ENCODE assay signal across 1 cellular context in the genomic region with DNA sequence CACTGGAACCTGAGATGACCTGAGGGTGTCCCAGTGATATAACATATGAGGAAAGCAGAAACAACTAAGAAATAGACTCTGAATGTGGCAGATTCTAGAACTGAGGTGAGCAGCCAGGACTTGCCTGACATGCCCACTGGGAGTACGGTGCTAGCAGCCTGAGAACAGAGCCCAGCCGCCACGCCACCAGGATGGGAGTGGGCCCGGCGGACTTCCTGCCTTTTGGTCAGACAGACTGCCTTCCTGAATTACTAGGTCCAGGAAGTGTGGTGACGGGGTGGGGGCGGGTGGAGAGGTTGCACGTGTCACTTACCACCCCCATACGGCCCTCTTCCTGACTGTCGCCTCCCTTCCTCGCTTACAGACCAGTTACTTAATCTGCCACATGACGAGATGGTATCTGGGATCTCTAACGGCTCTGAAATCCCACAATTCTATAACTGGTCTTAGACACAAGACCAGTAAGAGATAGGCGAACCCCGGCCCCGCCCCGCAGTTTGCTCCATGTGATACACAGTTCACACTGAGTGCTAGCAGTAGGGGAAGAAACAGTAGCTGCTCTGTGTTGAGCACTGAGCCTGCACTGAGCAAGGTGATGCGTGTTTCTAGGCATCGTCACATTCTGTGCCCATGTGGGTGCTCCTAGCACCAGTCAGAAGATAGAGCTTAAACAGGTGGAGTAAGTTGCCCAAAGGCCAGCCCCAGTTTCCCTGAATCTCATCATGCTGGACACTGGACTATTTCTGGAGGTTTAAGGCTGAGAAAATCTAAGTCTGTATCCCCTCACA.
TF ChIP-seq lines count a peak whose summit lies in the region.

No MANE protein-coding gene starts in this region.

TF ChIP-seq in K562, 482 proteins besides CTCF, POLR2A, EP300 and RAD21 (continued from another document and continues in another):
- TF ChIP-seq, protein P1, sequence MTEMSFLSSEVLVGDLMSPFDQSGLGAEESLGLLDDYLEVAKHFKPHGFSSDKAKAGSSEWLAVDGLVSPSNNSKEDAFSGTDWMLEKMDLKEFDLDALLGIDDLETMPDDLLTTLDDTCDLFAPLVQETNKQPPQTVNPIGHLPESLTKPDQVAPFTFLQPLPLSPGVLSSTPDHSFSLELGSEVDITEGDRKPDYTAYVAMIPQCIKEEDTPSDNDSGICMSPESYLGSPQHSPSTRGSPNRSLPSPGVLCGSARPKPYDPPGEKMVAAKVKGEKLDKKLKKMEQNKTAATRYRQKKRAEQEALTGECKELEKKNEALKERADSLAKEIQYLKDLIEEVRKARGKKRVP (CRISPR knock-in tag; IDR thresholded peaks at IDR 0.05) = peak; percentile 58; the same call in 1 of the 2 replicates
- TF ChIP-seq, protein P2, sequence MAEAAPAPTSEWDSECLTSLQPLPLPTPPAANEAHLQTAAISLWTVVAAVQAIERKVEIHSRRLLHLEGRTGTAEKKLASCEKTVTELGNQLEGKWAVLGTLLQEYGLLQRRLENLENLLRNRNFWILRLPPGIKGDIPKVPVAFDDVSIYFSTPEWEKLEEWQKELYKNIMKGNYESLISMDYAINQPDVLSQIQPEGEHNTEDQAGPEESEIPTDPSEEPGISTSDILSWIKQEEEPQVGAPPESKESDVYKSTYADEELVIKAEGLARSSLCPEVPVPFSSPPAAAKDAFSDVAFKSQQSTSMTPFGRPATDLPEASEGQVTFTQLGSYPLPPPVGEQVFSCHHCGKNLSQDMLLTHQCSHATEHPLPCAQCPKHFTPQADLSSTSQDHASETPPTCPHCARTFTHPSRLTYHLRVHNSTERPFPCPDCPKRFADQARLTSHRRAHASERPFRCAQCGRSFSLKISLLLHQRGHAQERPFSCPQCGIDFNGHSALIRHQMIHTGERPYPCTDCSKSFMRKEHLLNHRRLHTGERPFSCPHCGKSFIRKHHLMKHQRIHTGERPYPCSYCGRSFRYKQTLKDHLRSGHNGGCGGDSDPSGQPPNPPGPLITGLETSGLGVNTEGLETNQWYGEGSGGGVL (CRISPR knock-in tag; IDR thresholded peaks at IDR 0.05) = no peak
- TF ChIP-seq ZNF133 (CRISPR knock-in tag; IDR thresholded peaks at IDR 0.05) (peak; percentile 64; the same call in 1 of the 2 replicates), GTF2E2 (tag; IDR thresholded peaks at IDR 0.05) (peak; percentile 96), ZNF224 (CRISPR knock-in tag; IDR thresholded peaks at IDR 0.05) (no peak), ZNF217 (CRISPR knock-in tag; IDR thresholded peaks at IDR 0.05) (no peak), ZNF436 (CRISPR knock-in tag; IDR thresholded peaks at IDR 0.05) (no peak), TRIM28 (IDR thresholded peaks at IDR 0.05) (peak; percentile 70), HNRNPL (IDR thresholded peaks at IDR 0.05; ENCODE audit: low read depth, low read length) (no peak), CHCHD3 (CRISPR knock-in tag; IDR thresholded peaks at IDR 0.05) (no peak), CREB1 (IDR thresholded peaks at IDR 0.05) (peak; percentile 75), CREB1 (CRISPR knock-in tag; IDR thresholded peaks at IDR 0.05) (no peak; the same call in none of the 2 replicates), MXI1 (IDR thresholded peaks at IDR 0.05; ENCODE audit: low read depth, low read length) (peak; percentile 56; the same call in 1 of the 2 replicates), TAF7 (tag; IDR thresholded peaks at IDR 0.05) (0 out of 2 replicates have a peak, but pooled peaks have one; percentile 43), PYGO2 (tag; IDR thresholded peaks at IDR 0.05) (no peak), LCOR (CRISPR knock-in tag; IDR thresholded peaks at IDR 0.05) (peak; percentile 75; the same call in 1 of the 2 replicates), ZNF143 (CRISPR knock-in tag; IDR thresholded peaks at IDR 0.05) (no peak), OTX1 (CRISPR knock-in tag; IDR thresholded peaks at IDR 0.05) (0 out of 2 replicates have a peak, but pooled peaks have one; percentile 9), HLTF (IDR thresholded peaks at IDR 0.05) (no peak), RBFOX2 (IDR thresholded peaks at IDR 0.05; ENCODE audit: low read depth, low read length) (peak; percentile 87), TFAM (CRISPR knock-in tag; conservative IDR thresholded peaks at IDR 0.05) (no peak), ZNF507 (tag; conservative IDR thresholded peaks at IDR 0.05) (no peak), GABPB2 (CRISPR knock-in tag; conservative IDR thresholded peaks at IDR 0.05) (no peak), TCF7 (IDR thresholded peaks at IDR 0.05; ENCODE audit: borderline replicate concordance) (no peak; the same call in 1 of the 2 replicates), MYNN (IDR thresholded peaks at IDR 0.05) (peak; percentile 71), MYNN (CRISPR knock-in tag; IDR thresholded peaks at IDR 0.05) (no peak), ZNF584 (CRISPR knock-in tag; IDR thresholded peaks at IDR 0.05; ENCODE audit: low read depth) (peak; percentile 79), ZNF785 (CRISPR knock-in tag; IDR thresholded peaks at IDR 0.05) (no peak), NFIC (IDR thresholded peaks at IDR 0.05) (peak; percentile 29), IRF2 (CRISPR knock-in tag; IDR thresholded peaks at IDR 0.05) (no peak), RCOR1 (IDR thresholded peaks at IDR 0.05; ENCODE audit: borderline replicate concordance in 1 of 2, low read depth in 2 of 2, low read length in 2 of 2) (peak in 1 of 2 experiments; percentile 92; a peak in 3 of 4 replicates), GATAD2B (IDR thresholded peaks at IDR 0.05; ENCODE audit: borderline replicate concordance) (peak; percentile 82; the same call in 1 of the 2 replicates), PHB2 (IDR thresholded peaks at IDR 0.05; ENCODE audit: low read depth) (no peak; the same call in 1 of the 2 replicates), KLF16 (IDR thresholded peaks at IDR 0.05) (peak; percentile 85), WHSC1 (IDR thresholded peaks at IDR 0.05; ENCODE audit: low read length) (no peak), GABPB1 (CRISPR knock-in tag; IDR thresholded peaks at IDR 0.05) (peak; percentile 73), EHMT2 (IDR thresholded peaks at IDR 0.05) (no peak), NFIX (CRISPR knock-in tag; IDR thresholded peaks at IDR 0.05; ENCODE audit: low read depth) (no peak)
- TF ChIP-seq, protein P3, sequence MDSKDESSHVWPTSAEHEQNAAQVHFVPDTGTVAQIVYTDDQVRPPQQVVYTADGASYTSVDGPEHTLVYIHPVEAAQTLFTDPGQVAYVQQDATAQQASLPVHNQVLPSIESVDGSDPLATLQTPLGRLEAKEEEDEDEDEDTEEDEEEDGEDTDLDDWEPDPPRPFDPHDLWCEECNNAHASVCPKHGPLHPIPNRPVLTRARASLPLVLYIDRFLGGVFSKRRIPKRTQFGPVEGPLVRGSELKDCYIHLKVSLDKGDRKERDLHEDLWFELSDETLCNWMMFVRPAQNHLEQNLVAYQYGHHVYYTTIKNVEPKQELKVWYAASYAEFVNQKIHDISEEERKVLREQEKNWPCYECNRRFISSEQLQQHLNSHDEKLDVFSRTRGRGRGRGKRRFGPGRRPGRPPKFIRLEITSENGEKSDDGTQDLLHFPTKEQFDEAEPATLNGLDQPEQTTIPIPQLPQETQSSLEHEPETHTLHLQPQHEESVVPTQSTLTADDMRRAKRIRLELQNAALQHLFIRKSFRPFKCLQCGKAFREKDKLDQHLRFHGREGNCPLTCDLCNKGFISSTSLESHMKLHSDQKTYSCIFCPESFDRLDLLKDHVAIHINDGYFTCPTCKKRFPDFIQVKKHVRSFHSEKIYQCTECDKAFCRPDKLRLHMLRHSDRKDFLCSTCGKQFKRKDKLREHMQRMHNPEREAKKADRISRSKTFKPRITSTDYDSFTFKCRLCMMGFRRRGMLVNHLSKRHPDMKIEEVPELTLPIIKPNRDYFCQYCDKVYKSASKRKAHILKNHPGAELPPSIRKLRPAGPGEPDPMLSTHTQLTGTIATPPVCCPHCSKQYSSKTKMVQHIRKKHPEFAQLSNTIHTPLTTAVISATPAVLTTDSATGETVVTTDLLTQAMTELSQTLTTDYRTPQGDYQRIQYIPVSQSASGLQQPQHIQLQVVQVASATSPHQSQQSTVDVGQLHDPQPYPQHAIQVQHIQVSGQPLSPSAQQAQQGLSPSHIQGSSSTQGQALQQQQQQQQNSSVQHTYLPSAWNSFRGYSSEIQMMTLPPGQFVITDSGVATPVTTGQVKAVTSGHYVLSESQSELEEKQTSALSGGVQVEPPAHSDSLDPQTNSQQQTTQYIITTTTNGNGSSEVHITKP (IDR thresholded peaks at IDR 0.05; ENCODE audit: partially characterized antibody) = peak; percentile 65
- TF ChIP-seq, protein P4, sequence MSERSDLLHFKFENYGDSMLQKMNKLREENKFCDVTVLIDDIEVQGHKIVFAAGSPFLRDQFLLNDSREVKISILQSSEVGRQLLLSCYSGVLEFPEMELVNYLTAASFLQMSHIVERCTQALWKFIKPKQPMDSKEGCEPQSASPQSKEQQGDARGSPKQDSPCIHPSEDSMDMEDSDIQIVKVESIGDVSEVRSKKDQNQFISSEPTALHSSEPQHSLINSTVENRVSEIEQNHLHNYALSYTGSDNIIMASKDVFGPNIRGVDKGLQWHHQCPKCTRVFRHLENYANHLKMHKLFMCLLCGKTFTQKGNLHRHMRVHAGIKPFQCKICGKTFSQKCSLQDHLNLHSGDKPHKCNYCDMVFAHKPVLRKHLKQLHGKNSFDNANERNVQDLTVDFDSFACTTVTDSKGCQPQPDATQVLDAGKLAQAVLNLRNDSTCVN (CRISPR knock-in tag; IDR thresholded peaks at IDR 0.05) = no peak
- TF ChIP-seq, protein P5, sequence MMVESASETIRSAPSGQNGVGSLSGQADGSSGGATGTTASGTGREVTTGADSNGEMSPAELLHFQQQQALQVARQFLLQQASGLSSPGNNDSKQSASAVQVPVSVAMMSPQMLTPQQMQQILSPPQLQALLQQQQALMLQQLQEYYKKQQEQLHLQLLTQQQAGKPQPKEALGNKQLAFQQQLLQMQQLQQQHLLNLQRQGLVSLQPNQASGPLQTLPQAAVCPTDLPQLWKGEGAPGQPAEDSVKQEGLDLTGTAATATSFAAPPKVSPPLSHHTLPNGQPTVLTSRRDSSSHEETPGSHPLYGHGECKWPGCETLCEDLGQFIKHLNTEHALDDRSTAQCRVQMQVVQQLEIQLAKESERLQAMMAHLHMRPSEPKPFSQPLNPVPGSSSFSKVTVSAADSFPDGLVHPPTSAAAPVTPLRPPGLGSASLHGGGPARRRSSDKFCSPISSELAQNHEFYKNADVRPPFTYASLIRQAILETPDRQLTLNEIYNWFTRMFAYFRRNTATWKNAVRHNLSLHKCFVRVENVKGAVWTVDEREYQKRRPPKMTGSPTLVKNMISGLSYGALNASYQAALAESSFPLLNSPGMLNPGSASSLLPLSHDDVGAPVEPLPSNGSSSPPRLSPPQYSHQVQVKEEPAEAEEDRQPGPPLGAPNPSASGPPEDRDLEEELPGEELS (CRISPR knock-in tag; IDR thresholded peaks at IDR 0.05; ENCODE audit: borderline replicate concordance) = peak; percentile 30; the same call in 1 of the 2 replicates
- TF ChIP-seq, protein P6, sequence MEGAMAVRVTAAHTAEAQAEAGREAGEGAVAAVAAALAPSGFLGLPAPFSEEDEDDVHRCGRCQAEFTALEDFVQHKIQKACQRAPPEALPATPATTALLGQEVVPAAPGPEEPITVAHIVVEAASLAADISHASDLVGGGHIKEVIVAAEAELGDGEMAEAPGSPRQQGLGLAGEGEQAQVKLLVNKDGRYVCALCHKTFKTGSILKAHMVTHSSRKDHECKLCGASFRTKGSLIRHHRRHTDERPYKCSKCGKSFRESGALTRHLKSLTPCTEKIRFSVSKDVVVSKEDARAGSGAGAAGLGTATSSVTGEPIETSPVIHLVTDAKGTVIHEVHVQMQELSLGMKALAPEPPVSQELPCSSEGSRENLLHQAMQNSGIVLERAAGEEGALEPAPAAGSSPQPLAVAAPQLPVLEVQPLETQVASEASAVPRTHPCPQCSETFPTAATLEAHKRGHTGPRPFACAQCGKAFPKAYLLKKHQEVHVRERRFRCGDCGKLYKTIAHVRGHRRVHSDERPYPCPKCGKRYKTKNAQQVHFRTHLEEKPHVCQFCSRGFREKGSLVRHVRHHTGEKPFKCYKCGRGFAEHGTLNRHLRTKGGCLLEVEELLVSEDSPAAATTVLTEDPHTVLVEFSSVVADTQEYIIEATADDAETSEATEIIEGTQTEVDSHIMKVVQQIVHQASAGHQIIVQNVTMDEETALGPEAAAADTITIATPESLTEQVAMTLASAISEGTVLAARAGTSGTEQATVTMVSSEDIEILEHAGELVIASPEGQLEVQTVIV (CRISPR knock-in tag; IDR thresholded peaks at IDR 0.05; ENCODE audit: borderline replicate concordance) = no peak
- TF ChIP-seq, protein P7, sequence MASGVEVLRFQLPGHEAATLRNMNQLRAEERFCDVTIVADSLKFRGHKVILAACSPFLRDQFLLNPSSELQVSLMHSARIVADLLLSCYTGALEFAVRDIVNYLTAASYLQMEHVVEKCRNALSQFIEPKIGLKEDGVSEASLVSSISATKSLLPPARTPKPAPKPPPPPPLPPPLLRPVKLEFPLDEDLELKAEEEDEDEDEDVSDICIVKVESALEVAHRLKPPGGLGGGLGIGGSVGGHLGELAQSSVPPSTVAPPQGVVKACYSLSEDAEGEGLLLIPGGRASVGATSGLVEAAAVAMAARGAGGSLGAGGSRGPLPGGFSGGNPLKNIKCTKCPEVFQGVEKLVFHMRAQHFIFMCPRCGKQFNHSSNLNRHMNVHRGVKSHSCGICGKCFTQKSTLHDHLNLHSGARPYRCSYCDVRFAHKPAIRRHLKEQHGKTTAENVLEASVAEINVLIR (CRISPR knock-in tag; IDR thresholded peaks at IDR 0.05) = peak; percentile 3; the same call in 1 of the 2 replicates
- TF ChIP-seq, protein P8, sequence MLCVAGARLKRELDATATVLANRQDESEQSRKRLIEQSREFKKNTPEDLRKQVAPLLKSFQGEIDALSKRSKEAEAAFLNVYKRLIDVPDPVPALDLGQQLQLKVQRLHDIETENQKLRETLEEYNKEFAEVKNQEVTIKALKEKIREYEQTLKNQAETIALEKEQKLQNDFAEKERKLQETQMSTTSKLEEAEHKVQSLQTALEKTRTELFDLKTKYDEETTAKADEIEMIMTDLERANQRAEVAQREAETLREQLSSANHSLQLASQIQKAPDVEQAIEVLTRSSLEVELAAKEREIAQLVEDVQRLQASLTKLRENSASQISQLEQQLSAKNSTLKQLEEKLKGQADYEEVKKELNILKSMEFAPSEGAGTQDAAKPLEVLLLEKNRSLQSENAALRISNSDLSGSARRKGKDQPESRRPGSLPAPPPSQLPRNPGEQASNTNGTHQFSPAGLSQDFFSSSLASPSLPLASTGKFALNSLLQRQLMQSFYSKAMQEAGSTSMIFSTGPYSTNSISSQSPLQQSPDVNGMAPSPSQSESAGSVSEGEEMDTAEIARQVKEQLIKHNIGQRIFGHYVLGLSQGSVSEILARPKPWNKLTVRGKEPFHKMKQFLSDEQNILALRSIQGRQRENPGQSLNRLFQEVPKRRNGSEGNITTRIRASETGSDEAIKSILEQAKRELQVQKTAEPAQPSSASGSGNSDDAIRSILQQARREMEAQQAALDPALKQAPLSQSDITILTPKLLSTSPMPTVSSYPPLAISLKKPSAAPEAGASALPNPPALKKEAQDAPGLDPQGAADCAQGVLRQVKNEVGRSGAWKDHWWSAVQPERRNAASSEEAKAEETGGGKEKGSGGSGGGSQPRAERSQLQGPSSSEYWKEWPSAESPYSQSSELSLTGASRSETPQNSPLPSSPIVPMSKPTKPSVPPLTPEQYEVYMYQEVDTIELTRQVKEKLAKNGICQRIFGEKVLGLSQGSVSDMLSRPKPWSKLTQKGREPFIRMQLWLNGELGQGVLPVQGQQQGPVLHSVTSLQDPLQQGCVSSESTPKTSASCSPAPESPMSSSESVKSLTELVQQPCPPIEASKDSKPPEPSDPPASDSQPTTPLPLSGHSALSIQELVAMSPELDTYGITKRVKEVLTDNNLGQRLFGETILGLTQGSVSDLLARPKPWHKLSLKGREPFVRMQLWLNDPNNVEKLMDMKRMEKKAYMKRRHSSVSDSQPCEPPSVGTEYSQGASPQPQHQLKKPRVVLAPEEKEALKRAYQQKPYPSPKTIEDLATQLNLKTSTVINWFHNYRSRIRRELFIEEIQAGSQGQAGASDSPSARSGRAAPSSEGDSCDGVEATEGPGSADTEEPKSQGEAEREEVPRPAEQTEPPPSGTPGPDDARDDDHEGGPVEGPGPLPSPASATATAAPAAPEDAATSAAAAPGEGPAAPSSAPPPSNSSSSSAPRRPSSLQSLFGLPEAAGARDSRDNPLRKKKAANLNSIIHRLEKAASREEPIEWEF (CRISPR knock-in tag; IDR thresholded peaks at IDR 0.05) = no peak; the same call in 1 of the 2 replicates
